ENCODE assay signal across 15 cellular contexts in the genomic region with DNA sequence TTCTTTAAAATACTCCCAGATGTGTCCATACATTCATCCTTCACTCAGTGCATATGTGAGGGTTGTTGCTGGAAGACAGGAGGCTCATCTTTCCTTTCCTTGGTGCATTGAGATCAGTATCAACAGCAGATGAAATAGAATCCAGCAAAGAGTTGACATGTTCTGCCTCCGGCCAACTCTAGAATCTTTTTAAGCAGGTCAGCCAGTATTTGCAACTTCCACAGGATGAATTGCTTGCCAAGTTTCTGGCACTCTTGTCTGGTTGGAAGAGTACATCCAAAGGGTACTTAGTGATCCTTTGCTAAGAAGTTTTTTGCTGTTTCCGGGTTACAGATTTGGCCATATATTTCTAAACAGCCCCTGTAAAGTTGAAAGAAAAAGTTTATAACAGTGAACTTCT. TPM values are rescaled to one million over a fixed set of nuclear protein-coding genes. Genes with fewer than 3 reads are reported as not detected.
A peak's percentile ranks its signal among the peaks of the same experiment; 100 is the strongest.
DNase-seq lines count a peak whose midpoint lies in the region; ATAC-seq and TF ChIP-seq lines count a peak whose summit lies in the region.
"Had no signal": no experiment of that assay in that cellular context is flagged by ENCODE, and none has a peak within 500 bp of the region (broad histone marks: within the 10 kb centered on the region; RNA-seq: fewer than 3 reads in every experiment).

No MANE protein-coding gene starts in this region.

- H3K27me3 Mint-ChIP-seq in HFFc6 (ENCODE audit: insufficient read depth): no peaks in the 10 kb centered on the region
- no peaks in the 10 kb centered on the region for H3K27me3 Mint-ChIP-seq in brain
- H3K27me3 Mint-ChIP-seq: activated CD4-positive, alpha-beta memory T cell treated with anti-CD3 and anti-CD28 coated beads, Interleukin-2, amount 10 ng/mL, durations not matched to agents 7 days and 5 days; activated T-helper 17 cell treated with anti-CD3 and anti-CD28 coated beads, Interleukin-2, amount 50 U/mL, for 72 hours; stimulated activated naive B cell treated with anti-CD40 and anti-IgM and Interleukin-4, amounts not matched to agents 10 μg/mL and 1 μg/mL and 100 μg/mL, for 72 hours had no signal

- H3K36me3 ChIP-seq in psoas muscle (ENCODE audit: insufficient read depth in 1 of 2, low read depth in 1 of 2): peaks cover 22 to 99% of the 10 kb centered on the region in 2 donors

- H3K4me1 Mint-ChIP-seq in HFFc6 (ENCODE audit: low read depth): peaks cover 23% of the 10 kb centered on the region
- peaks cover 9% of the 10 kb centered on the region for H3K4me1 Mint-ChIP-seq in brain
- H3K4me1 Mint-ChIP-seq: stimulated activated naive B cell treated with anti-CD40 and anti-IgM and Interleukin-4, amounts not matched to agents 10 μg/mL and 1 μg/mL and 100 μg/mL, for 72 hours had no signal

- peak; percentile 21 to 68 for ATAC-seq in right cardiac atrium
- ATAC-seq in psoas muscle: peak in 2 of 4 donors; percentile 29 to 50
- ATAC-seq: activated T-helper 17 cell treated with anti-CD3 and anti-CD28 coated beads, Interleukin-2, amount 50 U/mL, for 72 hours; Panc1; stimulated activated naive B cell treated with anti-CD40 and anti-IgM and Interleukin-4, amounts not matched to agents 10 μg/mL and 1 μg/mL and 100 μg/mL, for 72 hours had no signal

- H3K9me3 Mint-ChIP-seq in HFFc6: no peaks in the 10 kb centered on the region
- no peaks in the 10 kb centered on the region for H3K9me3 Mint-ChIP-seq in brain
- H3K9me3 Mint-ChIP-seq: activated CD4-positive, alpha-beta memory T cell treated with anti-CD3 and anti-CD28 coated beads, Interleukin-2, amount 10 ng/mL, durations not matched to agents 7 days and 5 days; activated T-helper 17 cell treated with anti-CD3 and anti-CD28 coated beads, Interleukin-2, amount 50 U/mL, for 72 hours; stimulated activated naive B cell treated with anti-CD40 and anti-IgM and Interleukin-4, amounts not matched to agents 10 μg/mL and 1 μg/mL and 100 μg/mL, for 72 hours had no signal

- TF ChIP-seq CTCF in HFFc6 (IDR thresholded peaks at IDR 0.05): no peak
- no peak for TF ChIP-seq CTCF in brain (conservative IDR thresholded peaks at IDR 0.05)
- no peak for TF ChIP-seq CTCF in psoas muscle (IDR thresholded peaks at IDR 0.05)
- TF ChIP-seq CTCF in coronary artery (IDR thresholded peaks at IDR 0.05): no peak

- WGBS in right cardiac atrium: 23% methylated on average over 2 of the region's 2 CpGs
- 9 to 26% (median 18%) methylated on average over 2 of the region's 2 CpGs for WGBS in psoas muscle, 3 donors

- H3K27ac ChIP-seq in right cardiac atrium (ENCODE audit: low read length): peak overlapping the region; percentile 37
- H3K27ac ChIP-seq in psoas muscle: peak overlapping the region; percentile 50
- peak overlapping the region in 1 of 2 donors; percentile 8 for H3K27ac ChIP-seq in coronary artery
- H3K27ac ChIP-seq: vagina had no signal

- H3K27ac Mint-ChIP-seq in HFFc6 (peak overlapping the region; percentile 10; the same call in 1 of the 2 replicates), brain (peak overlapping the region in 3 of 5 experiments; percentile 36 to 63 (median 59))
- H3K27ac Mint-ChIP-seq: activated CD4-positive, alpha-beta memory T cell treated with anti-CD3 and anti-CD28 coated beads, Interleukin-2, amount 10 ng/mL, durations not matched to agents 7 days and 5 days; activated T-helper 17 cell treated with anti-CD3 and anti-CD28 coated beads, Interleukin-2, amount 50 U/mL, for 72 hours; stimulated activated naive B cell treated with anti-CD40 and anti-IgM and Interleukin-4, amounts not matched to agents 10 μg/mL and 1 μg/mL and 100 μg/mL, for 72 hours had no signal

- no peaks in the 10 kb centered on the region for H3K9me3 ChIP-seq in right cardiac atrium (ENCODE audit: control insufficient read depth, low read length)
- H3K9me3 ChIP-seq in psoas muscle: no peaks in the 10 kb centered on the region
- H3K9me3 ChIP-seq: ascending aorta, vagina had no signal

- H3K4me1 ChIP-seq in right cardiac atrium (ENCODE audit: control insufficient read depth, insufficient read depth, low read length): peaks cover 9% of the 10 kb centered on the region
- H3K4me1 ChIP-seq in psoas muscle: peaks cover 25% of the 10 kb centered on the region

- H3K4me3 Mint-ChIP-seq in HFFc6 (no peak overlapping the region), brain (no peak overlapping the region)
- H3K4me3 Mint-ChIP-seq: activated CD4-positive, alpha-beta memory T cell treated with anti-CD3 and anti-CD28 coated beads, Interleukin-2, amount 10 ng/mL, durations not matched to agents 7 days and 5 days; activated T-helper 17 cell treated with anti-CD3 and anti-CD28 coated beads, Interleukin-2, amount 50 U/mL, for 72 hours; stimulated activated naive B cell treated with anti-CD40 and anti-IgM and Interleukin-4, amounts not matched to agents 10 μg/mL and 1 μg/mL and 100 μg/mL, for 72 hours had no signal

- peaks cover 48% of the 10 kb centered on the region for H3K36me3 Mint-ChIP-seq in HFFc6 (ENCODE audit: low read depth)
- H3K36me3 Mint-ChIP-seq in brain: peaks cover 83% of the 10 kb centered on the region

- DNase-seq in HFFc6 (peak; percentile 19), right cardiac atrium (no peak), psoas muscle (no peak), head of caudate nucleus (no peak), coronary artery (ENCODE audit: low spot score) (no peak), cerebellar cortex (ENCODE audit: low spot score) (no peak)
- no peak for DNase-seq in effector CD4-positive, alpha-beta T cell
- DNase-seq: activated CD4-positive, alpha-beta memory T cell treated with anti-CD3 and anti-CD28 coated beads, Interleukin-2, amount 10 ng/mL, durations not matched to agents 7 days and 5 days; NCI-H2029 treated with DMSO at 0.1 percent for 48 hours; stimulated activated naive B cell treated with anti-CD40 and anti-IgM and Interleukin-4, amounts not matched to agents 10 μg/mL and 1 μg/mL and 100 μg/mL, for 72 hours had no signal

- intact Hi-C loops in right cardiac atrium (cut with DNase I) (no loop called here), psoas muscle (cut with DNase I) (no loop called here), head of caudate nucleus (cut with DNase I) (no loop called here)

- H3K27me3 ChIP-seq in right cardiac atrium (ENCODE audit: control insufficient read depth, insufficient read depth) (no peaks in the 10 kb centered on the region), psoas muscle (ENCODE audit: insufficient read depth in 3 of 3, low read length in 2 of 3) (no peaks in the 10 kb centered on the region)
- H3K27me3 ChIP-seq: ascending aorta, vagina had no signal

- H3K4me3 ChIP-seq in right cardiac atrium (ENCODE audit: low read length): no peak overlapping the region
- no peak overlapping the region for H3K4me3 ChIP-seq in psoas muscle
- no peak overlapping the region for H3K4me3 ChIP-seq in coronary artery
- H3K4me3 ChIP-seq: ascending aorta, vagina had no signal

RNA-seq across cellular contexts. Expression of a gene that starts 21.1 kb away (rescaled TPM):
- total RNA-seq in HFFc6 (2021; fragmentation: NEBNext Ultra II Directional; extraction: Animal tissue kit (Norgen Biotek cat#: 25700)): 10 to 100 TPM; 40.8 to 51.1 (median 48.1) TPM
- polyA plus RNA-seq in brain (ENCODE audit: insufficient read depth, low read depth, low replicate concordance): 1.9 TPM
- 10 to 100 TPM; 18.4 to 33.6 (median 24.5) TPM for total RNA-seq in right cardiac atrium
- 14.1 TPM for polyA plus RNA-seq in right cardiac atrium
- total RNA-seq in psoas muscle: 10 to 100 TPM; 40.4 to 82.5 (median 54.4) TPM
- 10 to 100 TPM; 46.1 to 74.7 (median 49.1) TPM for polyA plus RNA-seq in psoas muscle
- total RNA-seq: activated CD4-positive, alpha-beta memory T cell treated with anti-CD3 and anti-CD28 coated beads, Interleukin-2, amount 10 ng/mL, durations not matched to agents 7 days and 5 days; activated T-helper 17 cell treated with anti-CD3 and anti-CD28 coated beads, Interleukin-2, amount 50 U/mL, for 72 hours had no signal

RNA-seq across cellular contexts. Expression of a gene that starts 30.5 kb away (rescaled TPM):
- total RNA-seq in HFFc6 (2021; fragmentation: NEBNext Ultra II Directional; extraction: Animal tissue kit (Norgen Biotek cat#: 25700)): 100 to 1,000 TPM; 108 to 137 (median 124) TPM
- polyA plus RNA-seq in brain (ENCODE audit: insufficient read depth, low read depth, low replicate concordance): 166 TPM
- 100 to 1,000 TPM; 106 to 114 (median 112) TPM for total RNA-seq in right cardiac atrium
- polyA plus RNA-seq in right cardiac atrium: 52.7 TPM
- 10 to 100 TPM; 66.3 to 87.8 (median 85.1) TPM for total RNA-seq in psoas muscle
- 10 to 100 TPM; 29.5 to 59.7 (median 46.6) TPM for polyA plus RNA-seq in psoas muscle

RNA-seq across cellular contexts. Expression of a gene that starts 31.2 kb away (rescaled TPM):
- 10 to 100 TPM; 44.9 to 52.7 (median 47.4) TPM for total RNA-seq in HFFc6 (2021; fragmentation: NEBNext Ultra II Directional; extraction: Animal tissue kit (Norgen Biotek cat#: 25700))
- polyA plus RNA-seq in brain (ENCODE audit: insufficient read depth, low read depth, low replicate concordance): 26.6 TPM
- 10 to 100 TPM; 28.9 to 35.0 (median 32.7) TPM for total RNA-seq in right cardiac atrium
- 50.4 TPM for polyA plus RNA-seq in right cardiac atrium
- 10 to 100 TPM; 25.3 to 38.5 (median 29.4) TPM for total RNA-seq in psoas muscle
- polyA plus RNA-seq in psoas muscle: 10 to 100 TPM; 42.9 to 76.4 (median 47.6) TPM
